In genomic region chr11:121520243-121521144, GRCh38 we compare ENCODE assay signal across 14 cellular contexts.
DNase-seq lines count a peak whose midpoint lies in the region; ATAC-seq and TF ChIP-seq lines count a peak whose summit lies in the region.
"Had no signal": no experiment of that assay in that cellular context is flagged by ENCODE, and none has a peak within 500 bp of the region (broad histone marks: within the 10 kb centered on the region; RNA-seq: fewer than 3 reads in every experiment).

No MANE protein-coding gene starts in this region.

- no peaks in the 10 kb centered on the region for H3K27me3 Mint-ChIP-seq in activated naive CD4-positive, alpha-beta T cell treated with anti-CD3 and anti-CD28 coated beads, Interleukin-2, amount 10 ng/mL, durations not matched to agents 7 days and 5 days

- peak; percentile 63 for ATAC-seq in thoracic aorta (ENCODE audit: insufficient number of reproducible peaks, low FRiP score, low read depth)

- CTCF ChIA-PET in activated naive CD4-positive, alpha-beta T cell treated with anti-CD3 and anti-CD28 coated beads, Interleukin-2, amount 10 ng/mL, durations not matched to agents 7 days and 5 days (lab: Charles Lee): interaction anchor here (1.5 kb wide), 1 partner anchor 27 kb away, joined by 4 read pairs; no protein-coding TSS in a partner anchor
- CTCF ChIA-PET in RWPE1 (lab: Yijun Ruan, JAX): interaction anchor here (0.7 kb wide), 1 partner anchor 1717 kb away, joined by 3 read pairs; no protein-coding TSS in a partner anchor

- peaks cover 11% of the 10 kb centered on the region for H3K9me3 Mint-ChIP-seq in activated naive CD4-positive, alpha-beta T cell treated with anti-CD3 and anti-CD28 coated beads, Interleukin-2, amount 10 ng/mL, durations not matched to agents 7 days and 5 days

- H3K36me3 ChIP-seq in thoracic aorta: no peaks in the 10 kb centered on the region

- peak overlapping the region; percentile 74 for H3K27ac Mint-ChIP-seq in activated naive CD4-positive, alpha-beta T cell treated with anti-CD3 and anti-CD28 coated beads, Interleukin-2, amount 10 ng/mL, durations not matched to agents 7 days and 5 days
- H3K27ac Mint-ChIP-seq: endodermal cell had no signal

- no peak overlapping the region for H3K4me3 Mint-ChIP-seq in activated naive CD4-positive, alpha-beta T cell treated with anti-CD3 and anti-CD28 coated beads, Interleukin-2, amount 10 ng/mL, durations not matched to agents 7 days and 5 days
- H3K4me3 Mint-ChIP-seq: endodermal cell had no signal

- H3K4me1 ChIP-seq in thoracic aorta (ENCODE audit: control insufficient read depth in 1 of 2, low read depth in 2 of 2): peaks cover 16 to 38% of the 10 kb centered on the region in 2 donors

- no peaks in the 10 kb centered on the region for H3K9me3 ChIP-seq in thoracic aorta

- H3K27ac ChIP-seq in RWPE1 (peak overlapping the region; percentile 49; the same call in 1 of the 2 replicates), thoracic aorta (peak overlapping the region; percentile 73 to 82)

- TF ChIP-seq CTCF in RWPE1 (conservative IDR thresholded peaks at IDR 0.05; ENCODE audit: low read depth) (no peak), fibroblast of mammary gland (conservative IDR thresholded peaks at IDR 0.05; ENCODE audit: control insufficient read depth, insufficient read depth, low read depth, low read length) (no peak), thoracic aorta (IDR thresholded peaks at IDR 0.05) (no peak)

- no peaks in the 10 kb centered on the region for H3K27me3 ChIP-seq in thoracic aorta (replicated peaks; ENCODE audit: insufficient read depth)

- H3K4me3 ChIP-seq in fibroblast of mammary gland (ENCODE audit: control insufficient read depth, low read depth, low read length): no peak overlapping the region
- peak overlapping the region; percentile 39 for H3K4me3 ChIP-seq in thoracic aorta

- POLR2A ChIA-PET in RWPE1 (lab: Yijun Ruan, JAX; ENCODE audit: low non-redundant PET): no interaction called here

- no peak for DNase-seq in activated naive CD4-positive, alpha-beta T cell treated with anti-CD3 and anti-CD28 coated beads, Interleukin-2, amount 10 ng/mL, durations not matched to agents 7 days and 5 days
- no peak for DNase-seq in activated naive CD4-positive, alpha-beta T cell treated with Interleukin-2 at 50 U/mL for 16 hours
- DNase-seq in RWPE1 (ENCODE audit: low spot score) (peak; percentile 9), fibroblast of mammary gland (ENCODE audit: low read depth) (peak; percentile 92), thoracic aorta (ENCODE audit: low spot score) (no peak), NCI-H82 treated with DMSO at 0.1 percent for 48 hours (lab: John Stamatoyannopoulos, UW; ENCODE audit: unreplicated experiment) (no peak), activated gamma-delta T cell (lab: John Stamatoyannopoulos, UW) (no peak), DMS79 treated with DMSO at 0.1 percent for 48 hours (lab: John Stamatoyannopoulos, UW) (no peak)
- DNase-seq: activated CD8-positive, alpha-beta memory T cell treated with anti-CD3 and anti-CD28 coated beads, Interleukin-2, amount 50 U/mL, for 4 hours; C1 segment of cervical spinal cord; endodermal cell; H7; NCI-H2081; right cardiac atrium had no signal

- peaks cover 85% of the 10 kb centered on the region for H3K36me3 Mint-ChIP-seq in activated naive CD4-positive, alpha-beta T cell treated with anti-CD3 and anti-CD28 coated beads, Interleukin-2, amount 10 ng/mL, durations not matched to agents 7 days and 5 days

- peaks cover 29% of the 10 kb centered on the region for H3K4me1 Mint-ChIP-seq in activated naive CD4-positive, alpha-beta T cell treated with anti-CD3 and anti-CD28 coated beads, Interleukin-2, amount 10 ng/mL, durations not matched to agents 7 days and 5 days
- H3K4me1 Mint-ChIP-seq: endodermal cell had no signal

Comparison
In these comparisons a context has a peak if more than half of its experiments do, and no peak if none do; other contexts are left out.
1. DNase-seq: peak in RWPE1 (single experiment) and fibroblast of mammary gland (single experiment); none in activated naive CD4-positive, alpha-beta T cell treated with anti-CD3 and anti-CD28 coated beads, Interleukin-2, amount 10 ng/mL, durations not matched to agents 7 days and 5 days (single experiment), activated naive CD4-positive, alpha-beta T cell treated with Interleukin-2 at 50 U/mL for 16 hours (single experiment), thoracic aorta (single experiment), NCI-H82 treated with DMSO at 0.1 percent for 48 hours (single experiment), activated gamma-delta T cell (single experiment) and DMS79 treated with DMSO at 0.1 percent for 48 hours (single experiment).